ENCODE assay signal across 8 cellular contexts in the genomic region with DNA sequence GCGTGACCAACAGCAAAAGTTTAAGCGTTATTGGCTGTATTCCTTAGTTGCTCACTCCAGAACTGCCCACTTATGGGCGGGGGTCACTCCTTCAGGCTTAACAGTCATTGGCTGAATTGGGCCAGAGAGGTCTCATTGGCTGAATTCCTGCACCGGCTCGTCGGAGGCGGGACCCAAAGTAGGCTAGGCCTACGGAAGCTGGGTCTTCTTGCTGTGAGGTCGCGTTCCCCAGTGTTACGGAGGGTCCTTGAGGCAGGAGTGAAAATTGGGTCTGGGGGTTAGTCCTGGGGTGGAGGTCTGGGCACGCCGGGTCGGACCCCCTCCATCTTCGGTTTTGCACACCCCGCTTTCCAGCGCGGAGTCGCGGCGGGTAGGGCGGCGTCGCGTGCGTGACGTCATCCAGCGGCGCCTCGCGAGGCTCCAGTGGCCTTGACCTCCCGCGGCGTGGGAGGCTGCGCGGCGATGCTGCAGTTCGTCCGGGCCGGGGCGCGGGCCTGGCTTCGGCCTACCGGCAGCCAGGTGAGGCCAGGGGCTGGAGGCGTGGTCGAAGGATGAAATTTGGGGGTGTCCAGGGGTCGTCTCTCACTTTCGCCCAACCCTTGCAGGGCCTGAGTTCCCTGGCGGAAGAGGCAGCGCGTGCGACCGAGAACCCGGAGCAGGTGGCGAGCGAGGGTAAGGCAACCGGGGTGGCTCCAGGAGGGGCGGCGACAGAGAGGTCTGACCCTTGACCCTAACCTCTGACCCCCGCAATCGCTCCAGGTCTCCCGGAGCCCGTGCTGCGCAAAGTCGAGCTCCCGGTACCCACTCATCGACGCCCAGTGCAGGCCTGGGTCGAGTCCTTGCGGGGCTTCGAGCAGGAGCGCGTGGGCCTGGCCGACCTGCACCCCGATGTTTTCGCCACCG. TPM values are rescaled to one million over a fixed set of nuclear protein-coding genes. Genes with fewer than 3 reads are reported as not detected.
DNase-seq lines count a peak whose midpoint lies in the region; ATAC-seq lines count a peak whose summit lies in the region.

A gene (plus strand): TSS at position 423 of the 903 bp plus-strand sequence. CDS start 40 bp downstream, at position 463.

- DNase-seq in COLO668 (lab: John Stamatoyannopoulos, UW; ENCODE audit: unreplicated experiment) = peak; percentile 96
- DNase-seq in HT1080 (ENCODE audit: low read depth) = peak; percentile 96
- DNase-seq in NOMO-1 treated with DMSO at 0.1 percent for 48 hours (lab: John Stamatoyannopoulos, UW; ENCODE audit: unreplicated experiment) = peak; percentile 100
- DNase-seq in activated CD8-positive, alpha-beta memory T cell treated with anti-CD3 and anti-CD28 coated beads for 4 hours (ENCODE audit: low read depth in 2 of 2) = peak; percentile 89 to 94
- peak; percentile 94 to 96 (median 94) for DNase-seq in effector memory CD8-positive, alpha-beta T cell
- peak; percentile 92 for DNase-seq in memory B cell (ENCODE audit: low spot score in 2 of 2)
- DNase-seq in stimulated activated CD8-positive, alpha-beta memory T cell treated with anti-CD3 and anti-CD28 coated beads, Interleukin-12 subunit alpha, Interleukin-12 subunit beta, amount 100 ng/mL, for 24 hours (ENCODE audit: extremely low read depth) = peak; percentile 90

- H3K27me3 Mint-ChIP-seq in effector memory CD8-positive, alpha-beta T cell = no peaks in the 10 kb centered on the region
- no peaks in the 10 kb centered on the region for H3K27me3 Mint-ChIP-seq in memory B cell

- peaks cover 0 to 14% of the 10 kb centered on the region in 2 donors for H3K4me1 Mint-ChIP-seq in effector memory CD8-positive, alpha-beta T cell (ENCODE audit: low read depth in 2 of 2)
- H3K4me1 Mint-ChIP-seq in memory B cell = peaks cover 16% of the 10 kb centered on the region

- H3K4me3 Mint-ChIP-seq in effector memory CD8-positive, alpha-beta T cell = peak within 1 kb of the TSS; percentile 96 to 97
- H3K4me3 Mint-ChIP-seq in memory B cell = peak within 1 kb of the TSS; percentile 100

- H3K27ac Mint-ChIP-seq in effector memory CD8-positive, alpha-beta T cell = peak within 1 kb of the TSS; percentile 93 to 97
- H3K27ac Mint-ChIP-seq in memory B cell = peak within 1 kb of the TSS; percentile 95

- H3K9me3 Mint-ChIP-seq in effector memory CD8-positive, alpha-beta T cell = no peaks in the 10 kb centered on the region
- H3K9me3 Mint-ChIP-seq in memory B cell = no peaks in the 10 kb centered on the region

- peaks cover 39% of the 10 kb centered on the region for H3K36me3 Mint-ChIP-seq in effector memory CD8-positive, alpha-beta T cell (ENCODE audit: insufficient read depth)
- peaks cover 15% of the 10 kb centered on the region for H3K36me3 Mint-ChIP-seq in memory B cell

- ATAC-seq in GM21360 (IDR thresholded peaks at IDR 0.05; ENCODE audit: unreplicated experiment) (peak; percentile 87), memory B cell (ENCODE audit: low read depth) (peak; percentile 92)
- ATAC-seq in effector memory CD8-positive, alpha-beta T cell (replicated peaks) = peak; percentile 94

RNA-seq across cellular contexts. Expression of the gene that starts here (rescaled TPM):
- total RNA-seq in HT1080 (2014; rRNA removed; shearing (Covaris generic)) = 154 and 174 TPM in 2 replicates
- 107 and 111 TPM in 2 replicates for polyA plus RNA-seq in HT1080 (2015; cell fraction: cytosol; rRNA removed)
- polyA plus RNA-seq in HT1080 (2015; cell fraction: nucleus; rRNA removed) = 76.1 and 88.4 TPM in 2 replicates

Comparison
In these comparisons a context has a peak if more than half of its experiments do, and no peak if none do; other contexts are left out.
1. Peak in every context shown above with its lines: DNase-seq and ATAC-seq.